In genomic region chr13:59691501-59692066, GRCh38 we compare ENCODE assay signal across 21 cellular contexts.
DNase-seq lines count a peak whose midpoint lies in the region; ATAC-seq and TF ChIP-seq lines count a peak whose summit lies in the region.
"Had no signal": no experiment of that assay in that cellular context is flagged by ENCODE, and none has a peak within 500 bp of the region (broad histone marks: within the 10 kb centered on the region; RNA-seq: fewer than 3 reads in every experiment).

No MANE protein-coding gene starts in this region.

- TF ChIP-seq CTCF in Caco-2 (IDR thresholded peaks at IDR 0.05; ENCODE audit: insufficient read depth in 1 of 2, low read depth in 1 of 2, low read length in 1 of 2, severe bottlenecking in 1 of 2, unreplicated experiment in 1 of 2) (no peak), choroid plexus epithelial cell (conservative IDR thresholded peaks at IDR 0.05; ENCODE audit: low read depth, low read length) (no peak), osteoblast (IDR thresholded peaks at IDR 0.05; ENCODE audit: extremely low read depth, low read depth, low read length) (no peak)

- DNase-seq in Caco-2 (no peak), choroid plexus epithelial cell (ENCODE audit: low read depth) (peak; percentile 38), osteoblast (ENCODE audit: insufficient read length, low spot score, missing footprints) (no peak), epidermal melanocyte (ENCODE audit: insufficient read length, low spot score) (no peak), HT-29 (ENCODE audit: low spot score) (no peak)
- DNase-seq in stimulated activated CD4-positive, alpha-beta T cell treated with anti-CD3 and anti-CD28 coated beads, Interleukin-1b, Interleukin-23, amount 100 ng/mL, for 48 hours, result no peak
- DNase-seq: activated CD4-positive, CD25-positive, alpha-beta regulatory T cell; activated CD8-positive, alpha-beta T cell treated with anti-CD3 and anti-CD28 coated beads, Interleukin-2, amount 10 ng/mL, durations not matched to agents 7 days and 5 days; BE2C; dorsolateral prefrontal cortex; glutamatergic neuron; KBM-7; NCI-H2081; NCI-H82; PC-3; SIG-M5; stimulated activated CD4-positive, alpha-beta T cell treated with anti-CD3 and anti-CD28 coated beads, Interleukin-4, amount 100 ng/mL, for 1 hour had no signal

- H3K36me3 ChIP-seq in Caco-2 (ENCODE audit: control insufficient read depth, insufficient read depth, low read length), result no peaks in the 10 kb centered on the region
- no peaks in the 10 kb centered on the region for H3K36me3 ChIP-seq in osteoblast (ENCODE audit: insufficient read depth, low read length)
- H3K36me3 ChIP-seq: BE2C had no signal

- no peaks in the 10 kb centered on the region for H4K20me1 ChIP-seq in osteoblast (ENCODE audit: insufficient read depth, low read length)

- H3K36me3 Mint-ChIP-seq in Caco-2 (ENCODE audit: insufficient read depth, unreplicated experiment), result peaks cover 28% of the 10 kb centered on the region

- H3K9me3 ChIP-seq in Caco-2 (no peaks in the 10 kb centered on the region), osteoblast (ENCODE audit: low read depth, low read length) (no peaks in the 10 kb centered on the region)
- H3K9me3 ChIP-seq: BE2C had no signal

- no peaks in the 10 kb centered on the region for H3K79me2 ChIP-seq in osteoblast (ENCODE audit: insufficient read depth, low read length)

- ATAC-seq in HG02610 (IDR thresholded peaks at IDR 0.05; ENCODE audit: unreplicated experiment) (peak; percentile 20), GM18858 (IDR thresholded peaks at IDR 0.05; ENCODE audit: unreplicated experiment) (no peak)
- ATAC-seq: activated CD8-positive, alpha-beta T cell treated with anti-CD3 and anti-CD28 coated beads, Interleukin-2, amount 10 ng/mL, durations not matched to agents 7 days and 5 days; esophagus mucosa; PC-3 had no signal

- no peak overlapping the region for H2AFZ ChIP-seq in osteoblast (ENCODE audit: low read length)

- H3K27ac Mint-ChIP-seq in Caco-2 (ENCODE audit: unreplicated experiment), result peak overlapping the region; percentile 54
- H3K27ac Mint-ChIP-seq: activated CD8-positive, alpha-beta T cell treated with anti-CD3 and anti-CD28 coated beads, Interleukin-2, amount 10 ng/mL, durations not matched to agents 7 days and 5 days had no signal

- CTCF ChIA-PET in Caco-2 (lab: Charles Lee), result interaction anchor here (0.7 to 0.9 kb wide), 2 partner anchors 11 to 19 kb away, joined by 3 to 5 read pairs; no protein-coding TSS in a partner anchor

- H3K4me3 Mint-ChIP-seq in Caco-2 (ENCODE audit: unreplicated experiment), result peak overlapping the region; percentile 29
- H3K4me3 Mint-ChIP-seq: activated CD8-positive, alpha-beta T cell treated with anti-CD3 and anti-CD28 coated beads, Interleukin-2, amount 10 ng/mL, durations not matched to agents 7 days and 5 days had no signal

- peak overlapping the region; percentile 34 for H3K27ac ChIP-seq in osteoblast (ENCODE audit: low read depth, low read length)
- H3K27ac ChIP-seq: dorsolateral prefrontal cortex, HL-60 had no signal

- H3K27me3 Mint-ChIP-seq in Caco-2 (ENCODE audit: insufficient read depth, unreplicated experiment), result no peaks in the 10 kb centered on the region

- peaks cover 40% of the 10 kb centered on the region for H3K4me1 Mint-ChIP-seq in Caco-2 (ENCODE audit: low read depth, unreplicated experiment)

- intact Hi-C loops in Caco-2 (cut with micrococcal nuclease; ENCODE audit: unreplicated experiment), result loop anchor here (1.0 to 10.0 kb wide), 10 partner anchors 10 to 703 kb away; partner anchors contain the start of gene TDRD3

- no TSS peak for BruUV-seq in Caco-2 (replicated peaks; lab: Mats Ljungman, UMichigan)

- H3K9me3 Mint-ChIP-seq in Caco-2 (ENCODE audit: unreplicated experiment), result no peaks in the 10 kb centered on the region

- peaks cover 97% of the 10 kb centered on the region for H3K4me1 ChIP-seq in Caco-2
- H3K4me1 ChIP-seq in osteoblast (ENCODE audit: insufficient read depth, low read length), result peaks cover 19% of the 10 kb centered on the region

- H3K27me3 ChIP-seq in Caco-2 (replicated peaks; ENCODE audit: control insufficient read depth, insufficient read depth, low read length) (no peaks in the 10 kb centered on the region), osteoblast (ENCODE audit: insufficient read depth, low read length) (no peaks in the 10 kb centered on the region)
- H3K27me3 ChIP-seq: BE2C, dorsolateral prefrontal cortex had no signal

- H3K4me2 ChIP-seq in osteoblast (ENCODE audit: insufficient read depth, low read length), result no peak overlapping the region

- H3K4me3 ChIP-seq in Caco-2 (ENCODE audit: low read depth, low read length), result no peak overlapping the region
- H3K4me3 ChIP-seq in choroid plexus epithelial cell (ENCODE audit: low read depth, low read length), result no peak overlapping the region
- H3K4me3 ChIP-seq in osteoblast (ENCODE audit: insufficient read depth, low read length), result no peak overlapping the region
- H3K4me3 ChIP-seq: dorsolateral prefrontal cortex had no signal

- POLR2A ChIA-PET in Caco-2 (lab: Charles Lee), result interaction anchor here (0.6 kb wide), 3 partner anchors 21 to 957 kb away, joined by 3 to 6 read pairs (median 4); no protein-coding TSS in a partner anchor
